ENCODE assay signal across 12 cellular contexts in the genomic region with DNA sequence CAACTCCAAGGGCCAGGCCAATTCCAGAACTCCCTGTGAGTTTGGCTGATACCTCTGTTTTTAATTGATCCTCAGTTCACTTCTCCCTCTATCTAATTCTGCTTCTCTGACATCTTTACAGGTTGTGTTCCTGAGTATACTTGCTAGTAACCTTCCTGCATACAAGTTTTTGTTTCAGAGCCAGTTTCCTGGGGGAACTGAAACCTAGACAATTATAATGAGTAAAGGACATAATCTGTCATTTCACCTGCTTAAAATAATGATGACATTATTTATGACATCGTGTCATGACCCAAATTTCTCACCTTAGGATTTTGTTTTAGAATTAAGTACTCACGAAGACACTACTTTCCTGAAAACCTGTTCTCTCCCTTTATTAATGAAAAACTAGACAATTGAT. TPM values are rescaled to one million over a fixed set of nuclear protein-coding genes. Genes with fewer than 3 reads are reported as not detected.
A peak's percentile ranks its signal among the peaks of the same experiment; 100 is the strongest.
DNase-seq lines count a peak whose midpoint lies in the region; ATAC-seq lines count a peak whose summit lies in the region.
"Had no signal": no experiment of that assay in that cellular context is flagged by ENCODE, and none has a peak within 500 bp of the region (broad histone marks: within the 10 kb centered on the region; RNA-seq: fewer than 3 reads in every experiment).

No MANE protein-coding gene starts in this region.

- H3K4me1 Mint-ChIP-seq in activated T-cell treated with anti-CD3 and anti-CD28 coated beads, Interleukin-2, amount 50 U/mL, for 72 hours (ENCODE audit: low read depth): peaks cover 29% of the 10 kb centered on the region
- H3K4me1 Mint-ChIP-seq in stimulated activated naive B cell treated with anti-CD40 and anti-IgM and Interleukin-4, amounts not matched to agents 10 μg/mL and 1 μg/mL and 100 μg/mL, for 72 hours: peaks cover 58 to 75% of the 10 kb centered on the region in 2 donors
- H3K4me1 Mint-ChIP-seq: central memory CD8-positive, alpha-beta T cell had no signal

- H3K36me3 Mint-ChIP-seq in activated T-cell treated with anti-CD3 and anti-CD28 coated beads, Interleukin-2, amount 50 U/mL, for 72 hours (ENCODE audit: insufficient read depth in 2 of 2): peaks cover 0 to 2% of the 10 kb centered on the region in 2 donors
- H3K36me3 Mint-ChIP-seq in stimulated activated naive B cell treated with anti-CD40 and anti-IgM and Interleukin-4, amounts not matched to agents 10 μg/mL and 1 μg/mL and 100 μg/mL, for 72 hours: peaks cover 0 to 5% of the 10 kb centered on the region in 2 donors

- H3K9me3 Mint-ChIP-seq in activated T-cell treated with anti-CD3 and anti-CD28 coated beads, Interleukin-2, amount 50 U/mL, for 72 hours: peaks cover 0 to 2% of the 10 kb centered on the region in 2 donors
- H3K9me3 Mint-ChIP-seq in stimulated activated naive B cell treated with anti-CD40 and anti-IgM and Interleukin-4, amounts not matched to agents 10 μg/mL and 1 μg/mL and 100 μg/mL, for 72 hours: peaks cover 0 to 5% of the 10 kb centered on the region in 2 donors
- H3K9me3 Mint-ChIP-seq: central memory CD8-positive, alpha-beta T cell had no signal

- H3K4me3 Mint-ChIP-seq in activated T-cell treated with anti-CD3 and anti-CD28 coated beads, Interleukin-2, amount 50 U/mL, for 72 hours: peak overlapping the region in 1 of 2 donors; percentile 6
- peak overlapping the region; percentile 51 to 63 for H3K4me3 Mint-ChIP-seq in stimulated activated naive B cell treated with anti-CD40 and anti-IgM and Interleukin-4, amounts not matched to agents 10 μg/mL and 1 μg/mL and 100 μg/mL, for 72 hours
- H3K4me3 Mint-ChIP-seq: central memory CD8-positive, alpha-beta T cell; neural crest cell had no signal

- H3K27ac Mint-ChIP-seq in activated T-cell treated with anti-CD3 and anti-CD28 coated beads, Interleukin-2, amount 50 U/mL, for 72 hours: no peak overlapping the region
- peak overlapping the region; percentile 56 for H3K27ac Mint-ChIP-seq in stimulated activated naive B cell treated with anti-CD40 and anti-IgM and Interleukin-4, amounts not matched to agents 10 μg/mL and 1 μg/mL and 100 μg/mL, for 72 hours

- DNase-seq in activated T-cell treated with anti-CD3 and anti-CD28 coated beads, Interleukin-2, amount 50 U/mL, for 72 hours: no peak
- DNase-seq in activated T-cell treated with anti-CD3 and anti-CD28 coated beads, Interleukin-2, amount 50 U/mL, for 1 hour: no peak
- DNase-seq in stimulated activated naive B cell treated with anti-CD40 and anti-IgM and Interleukin-4, amounts not matched to agents 10 μg/mL and 1 μg/mL and 100 μg/mL, for 72 hours: no peak
- no peak for DNase-seq in HUDEP-2 (lab: John Stamatoyannopoulos, UW; ENCODE audit: unreplicated experiment in 76 of 76)
- no peak for DNase-seq in cerebellar cortex (ENCODE audit: low spot score)
- no peak for DNase-seq in DMS53 treated with DMSO at 0.1 percent for 48 hours (lab: John Stamatoyannopoulos, UW; ENCODE audit: unreplicated experiment)
- DNase-seq: hypothalamus had no signal

- peak; percentile 4 to 8 for ATAC-seq in activated T-cell treated with anti-CD3 and anti-CD28 coated beads, Interleukin-2, amount 50 U/mL, for 72 hours (replicated peaks in 1 of 2)
- ATAC-seq in HG02642 (IDR thresholded peaks at IDR 0.05; ENCODE audit: poor library complexity, unreplicated experiment): peak; percentile 65
- peak; percentile 52 for ATAC-seq in HG03558 (IDR thresholded peaks at IDR 0.05; ENCODE audit: extremely low read depth, unreplicated experiment)
- ATAC-seq in stimulated activated naive B cell treated with anti-CD40 and anti-IgM and Interleukin-4, amounts not matched to agents 10 μg/mL and 1 μg/mL and 100 μg/mL, for 72 hours (replicated peaks): peak; percentile 78 to 83
- ATAC-seq: Panc1 had no signal

- no peaks in the 10 kb centered on the region for H3K27me3 Mint-ChIP-seq in activated T-cell treated with anti-CD3 and anti-CD28 coated beads, Interleukin-2, amount 50 U/mL, for 72 hours (ENCODE audit: low read depth)
- H3K27me3 Mint-ChIP-seq in stimulated activated naive B cell treated with anti-CD40 and anti-IgM and Interleukin-4, amounts not matched to agents 10 μg/mL and 1 μg/mL and 100 μg/mL, for 72 hours: no peaks in the 10 kb centered on the region
- H3K27me3 Mint-ChIP-seq: central memory CD8-positive, alpha-beta T cell had no signal

RNA-seq across cellular contexts. Expression of a gene that starts 12.5 kb away (rescaled TPM):
- total RNA-seq in activated T-cell treated with anti-CD3 and anti-CD28 coated beads, Interleukin-2, amount 50 U/mL, for 72 hours: 10 to 100 TPM; 86.6 to 88.0 TPM

Comparison
In these comparisons a context has a peak if more than half of its experiments do, and no peak if none do; other contexts are left out.
1. ATAC-seq: peak in every context shown above with its lines; median percentile 80 in stimulated activated naive B cell treated with anti-CD40 and anti-IgM and Interleukin-4, amounts not matched to agents 10 μg/mL and 1 μg/mL and 100 μg/mL, for 72 hours; 65 in HG02642; 52 in HG03558; 6 in activated T-cell treated with anti-CD3 and anti-CD28 coated beads, Interleukin-2, amount 50 U/mL, for 72 hours.